In genomic region chrX:140572724-140573123, GRCh38 we compare ENCODE assay signal across 9 cellular contexts.
DNase-seq lines count a peak whose midpoint lies in the region; ATAC-seq, FAIRE-seq and TF ChIP-seq lines count a peak whose summit lies in the region.
"Had no signal": no experiment of that assay in that cellular context is flagged by ENCODE, and none has a peak within 500 bp of the region (broad histone marks: within the 10 kb centered on the region; RNA-seq: fewer than 3 reads in every experiment).

No MANE protein-coding gene starts in this region.

- H3K27me3 ChIP-seq in BJ (ENCODE audit: control insufficient read depth, insufficient read depth, low read length) (no peaks in the 10 kb centered on the region), dorsolateral prefrontal cortex (peaks cover 0 to 61% (median 12%) of the 10 kb centered on the region in 45 donors)

- H3K27ac ChIP-seq in dorsolateral prefrontal cortex, result no peak overlapping the region

- DNase-seq in BJ (ENCODE audit: low read depth), result no peak
- DNase-seq in GM12891 (ENCODE audit: insufficient read length, low spot score), result no peak
- DNase-seq in NOMO-1 treated with DMSO at 0.1 percent for 48 hours (lab: John Stamatoyannopoulos, UW; ENCODE audit: unreplicated experiment), result peak; percentile 41
- peak in 4 of 10 donors; percentile 9 to 45 (median 30) for DNase-seq in dorsolateral prefrontal cortex
- peak; percentile 58 for DNase-seq in nephron progenitor cell
- DNase-seq in NCI-H1092 (lab: John Stamatoyannopoulos, UW), result no peak

- no peak for TF ChIP-seq POLR2A in GM12891 (IDR thresholded peaks at IDR 0.05; ENCODE audit: low read depth, low read length)

- ATAC-seq in HG02885 (IDR thresholded peaks at IDR 0.05; ENCODE audit: poor library complexity, unreplicated experiment) (peak; percentile 97), HG03045 (IDR thresholded peaks at IDR 0.05; ENCODE audit: unreplicated experiment) (no peak)
- ATAC-seq: naive thymus-derived CD8-positive, alpha-beta T cell had no signal

- H3K4me3 Mint-ChIP-seq in nephron progenitor cell, result no peak overlapping the region
- H3K4me3 Mint-ChIP-seq: naive thymus-derived CD8-positive, alpha-beta T cell had no signal

- H3K4me3 ChIP-seq in BJ (ENCODE audit: low read depth, low read length) (no peak overlapping the region), dorsolateral prefrontal cortex (no peak overlapping the region)

- H3K36me3 Mint-ChIP-seq in nephron progenitor cell (ENCODE audit: low read depth), result no peaks in the 10 kb centered on the region
- H3K36me3 Mint-ChIP-seq: naive thymus-derived CD8-positive, alpha-beta T cell had no signal

- FAIRE-seq in GM12891 (lab: Jason Lieb, UNC), result peak; percentile 87

- POLR2A ChIA-PET in BJ (lab: Charles Lee), result no interaction called here

- TF ChIP-seq CTCF in BJ (IDR thresholded peaks at IDR 0.05; ENCODE audit: insufficient read depth, low read depth, low read length) (peak; percentile 57), dorsolateral prefrontal cortex (IDR thresholded peaks at IDR 0.05 in 54 of 56, conservative IDR thresholded peaks at IDR 0.05 in 2 of 56; ENCODE audit: low read depth in 1 of 56, partially characterized antibody in 56 of 56) (peak in 54 of 56 donors; percentile 26 to 82 (median 62)), nephron progenitor cell (IDR thresholded peaks at IDR 0.05) (peak; percentile 71)

- H3K9me3 Mint-ChIP-seq in nephron progenitor cell, result no peaks in the 10 kb centered on the region

- H3K4me1 Mint-ChIP-seq in nephron progenitor cell, result no peaks in the 10 kb centered on the region
- H3K4me1 Mint-ChIP-seq: naive thymus-derived CD8-positive, alpha-beta T cell had no signal

- no peaks in the 10 kb centered on the region for H3K36me3 ChIP-seq in BJ (ENCODE audit: control insufficient read depth, insufficient read depth, low read length)

- CTCF ChIA-PET in BJ (lab: Yijun Ruan, JAX), result no interaction called here

- no peaks in the 10 kb centered on the region for H3K27me3 Mint-ChIP-seq in nephron progenitor cell (ENCODE audit: low read depth, poor library complexity)
- H3K27me3 Mint-ChIP-seq: naive thymus-derived CD8-positive, alpha-beta T cell had no signal

- no peak overlapping the region for H3K27ac Mint-ChIP-seq in nephron progenitor cell
- H3K27ac Mint-ChIP-seq: naive thymus-derived CD8-positive, alpha-beta T cell had no signal

- intact Hi-C loops in dorsolateral prefrontal cortex (cut with DNase I), result loop anchor here (5.0 kb wide), 1 partner anchor 90 kb away; no protein-coding TSS in a partner anchor

TF ChIP-seq in GM12891, 5 proteins besides CTCF, POLR2A, EP300 and RAD21:
- TF ChIP-seq POU2F2 (IDR thresholded peaks at IDR 0.05; ENCODE audit: low read depth, low read length) (no peak), SPI1 (IDR thresholded peaks at IDR 0.05; ENCODE audit: low read depth, low read length) (no peak), TAF1 (IDR thresholded peaks at IDR 0.05; ENCODE audit: low read depth, low read length) (no peak), POLR2AphosphoS5 (IDR thresholded peaks at IDR 0.05; ENCODE audit: low read depth, low read length) (no peak), PAX5 (IDR thresholded peaks at IDR 0.05; ENCODE audit: insufficient read depth, low read length, severe bottlenecking) (no peak)

Comparison
In these comparisons a context has a peak if more than half of its experiments do, and no peak if none do; other contexts are left out.
1. DNase-seq: peak in NOMO-1 treated with DMSO at 0.1 percent for 48 hours (single experiment) and nephron progenitor cell (single experiment); none in BJ (single experiment), GM12891 (single experiment) and NCI-H1092 (single experiment).
2. Peak in every context shown above with its lines, with median percentiles within 50 percentile points of each other: CTCF ChIP-seq.